Comparison of ENCODE assay signal across 25 cellular contexts in the genomic region with DNA sequence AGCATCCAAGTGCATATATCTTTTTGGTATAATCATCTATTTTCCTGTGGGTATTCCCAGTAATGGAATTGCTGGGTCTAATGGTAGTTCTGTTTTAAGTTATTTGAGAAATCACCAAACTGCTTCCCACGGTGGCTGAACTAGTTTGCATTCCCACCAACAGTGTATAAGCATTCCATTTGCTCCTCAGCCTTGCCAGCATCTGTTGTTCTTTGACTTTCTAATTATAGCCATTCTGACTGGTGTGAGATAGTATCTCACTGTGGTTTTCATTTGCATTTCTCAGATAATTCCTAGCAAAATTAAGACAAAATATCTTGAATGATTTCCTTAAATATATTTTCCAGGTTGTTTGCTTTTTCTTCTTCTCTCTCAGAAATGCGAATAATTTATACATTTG.
DNase-seq lines count a peak whose midpoint lies in the region; ATAC-seq and TF ChIP-seq lines count a peak whose summit lies in the region.
"Had no signal": no experiment of that assay in that cellular context is flagged by ENCODE, and none has a peak within 500 bp of the region (broad histone marks: within the 10 kb centered on the region; RNA-seq: fewer than 3 reads in every experiment).

No MANE protein-coding gene starts in this region.

- no peaks in the 10 kb centered on the region for H3K27me3 Mint-ChIP-seq in activated CD4-positive, alpha-beta memory T cell treated with anti-CD3 and anti-CD28 coated beads, Interleukin-2, amount 10 ng/mL, durations not matched to agents 7 days and 5 days
- H3K27me3 Mint-ChIP-seq: activated CD4-positive, alpha-beta T cell treated with anti-CD3 and anti-CD28 coated beads for 36 hours; progenitor cell of endocrine pancreas had no signal

- H3K4me1 Mint-ChIP-seq in activated CD4-positive, alpha-beta memory T cell treated with anti-CD3 and anti-CD28 coated beads, Interleukin-2, amount 10 ng/mL, durations not matched to agents 7 days and 5 days = no peaks in the 10 kb centered on the region
- H3K4me1 Mint-ChIP-seq: activated CD4-positive, alpha-beta T cell treated with anti-CD3 and anti-CD28 coated beads for 36 hours; CD14-positive monocyte had no signal

- H3K4me1 ChIP-seq in NT2/D1 (ENCODE audit: insufficient read depth, insufficient read length) = no peaks in the 10 kb centered on the region
- H3K4me1 ChIP-seq in PC-3 (ENCODE audit: insufficient read depth, low read length) = peaks cover 13% of the 10 kb centered on the region
- H3K4me1 ChIP-seq: adrenal gland, lower lobe of right lung, SJCRH30 had no signal

- H3K9me2 ChIP-seq in PC-3 (replicated peaks; ENCODE audit: low read length) = no peaks in the 10 kb centered on the region

- no peaks in the 10 kb centered on the region for H4K20me1 ChIP-seq in PC-3 (ENCODE audit: low read length)

- peaks cover 3% of the 10 kb centered on the region for H3K9me3 Mint-ChIP-seq in activated CD4-positive, alpha-beta memory T cell treated with anti-CD3 and anti-CD28 coated beads, Interleukin-2, amount 10 ng/mL, durations not matched to agents 7 days and 5 days
- H3K9me3 Mint-ChIP-seq: T-helper 1 cell treated with Interleukin-12 subunit alpha and Interleukin-12 subunit beta and Interleukin-4 antibody, amounts not matched to agents 30 μg/mL and 1 μg/mL, for 36 hours had no signal

- H3K4me3 Mint-ChIP-seq in activated CD4-positive, alpha-beta memory T cell treated with anti-CD3 and anti-CD28 coated beads, Interleukin-2, amount 10 ng/mL, durations not matched to agents 7 days and 5 days = no peak overlapping the region
- H3K4me3 Mint-ChIP-seq: activated CD4-positive, alpha-beta T cell treated with anti-CD3 and anti-CD28 coated beads for 36 hours; activated T-cell treated with anti-CD3 and anti-CD28 coated beads, Interleukin-2, amount 50 U/mL, for 4 hours; CD14-positive monocyte; T-helper 1 cell treated with Interleukin-12 subunit alpha and Interleukin-12 subunit beta and Interleukin-4 antibody, amounts not matched to agents 30 μg/mL and 1 μg/mL, for 36 hours had no signal

- no peaks in the 10 kb centered on the region for H3K79me2 ChIP-seq in PC-3 (ENCODE audit: low read length)

- no peak overlapping the region for H2AFZ ChIP-seq in PC-3 (ENCODE audit: low read length)

- no peaks in the 10 kb centered on the region for H3K9me3 ChIP-seq in NT2/D1 (ENCODE audit: insufficient read depth, low read length)
- no peaks in the 10 kb centered on the region for H3K9me3 ChIP-seq in PC-3 (ENCODE audit: low read length)
- H3K9me3 ChIP-seq: adrenal gland, lower lobe of right lung, MG63, SJCRH30 had no signal

- DNase-seq in EH (ENCODE audit: low read depth) = peak; percentile 89
- peak; percentile 25 for DNase-seq in NT2/D1 (ENCODE audit: low read depth, low spot score)
- DNase-seq in fibroblast of pulmonary artery (ENCODE audit: low read depth) = peak; percentile 21
- DNase-seq in retinal pigment epithelial cell (ENCODE audit: low read depth) = peak; percentile 58
- no peak for DNase-seq in activated CD4-positive, alpha-beta memory T cell treated with anti-CD3 and anti-CD28 coated beads, Interleukin-2, amount 10 ng/mL, durations not matched to agents 7 days and 5 days
- DNase-seq in PC-3 = no peak
- DNase-seq: activated CD4-positive, alpha-beta T cell treated with anti-CD3 and anti-CD28 coated beads for 36 hours; activated naive CD4-positive, alpha-beta T cell; activated T-cell treated with anti-CD3 and anti-CD28 coated beads, Interleukin-2, amount 50 U/mL, for 4 hours; adrenal gland; cortex of kidney; lower lobe of right lung; MG63; NCI-H1417 treated with DMSO at 0.1 percent for 48 hours; NCI-H2107; NCI-H510A treated with DMSO at 0.1 percent for 48 hours; NK-92 treated with Interleukin-12 subunit alpha and Interleukin-12 subunit beta, amount 100 ng/mL, for 24 hours; substantia nigra had no signal

- no peak overlapping the region for H3K27ac Mint-ChIP-seq in activated CD4-positive, alpha-beta memory T cell treated with anti-CD3 and anti-CD28 coated beads, Interleukin-2, amount 10 ng/mL, durations not matched to agents 7 days and 5 days
- H3K27ac Mint-ChIP-seq: activated CD4-positive, alpha-beta T cell treated with anti-CD3 and anti-CD28 coated beads for 36 hours; CD14-positive monocyte; progenitor cell of endocrine pancreas; T-helper 1 cell treated with Interleukin-12 subunit alpha and Interleukin-12 subunit beta and Interleukin-4 antibody, amounts not matched to agents 30 μg/mL and 1 μg/mL, for 36 hours had no signal

- H3K9ac ChIP-seq in NT2/D1 (ENCODE audit: insufficient read length, low read depth) = no peak overlapping the region
- no peak overlapping the region for H3K9ac ChIP-seq in PC-3 (ENCODE audit: low read length)

- H3K27ac ChIP-seq in PC-3 (ENCODE audit: low read length) = no peak overlapping the region
- H3K27ac ChIP-seq: adrenal gland, lower lobe of right lung, SJCRH30 had no signal

- CTCF ChIA-PET in activated CD4-positive, alpha-beta memory T cell treated with anti-CD3 and anti-CD28 coated beads, Interleukin-2, amount 10 ng/mL, durations not matched to agents 7 days and 5 days (lab: Charles Lee) = no interaction called here
- CTCF ChIA-PET in PC-3 (lab: Charles Lee) = no interaction called here

- no TSS peak for BruUV-seq in PC-3 (replicated peaks; lab: Mats Ljungman, UMichigan)

- no peaks in the 10 kb centered on the region for H3K36me3 Mint-ChIP-seq in activated CD4-positive, alpha-beta memory T cell treated with anti-CD3 and anti-CD28 coated beads, Interleukin-2, amount 10 ng/mL, durations not matched to agents 7 days and 5 days (ENCODE audit: low read depth)
- H3K36me3 Mint-ChIP-seq: CD14-positive monocyte had no signal

- no peak overlapping the region for H3K4me2 ChIP-seq in PC-3 (ENCODE audit: low read length)

- H3K4me3 ChIP-seq in NT2/D1 (ENCODE audit: insufficient read length, low read depth) (no peak overlapping the region), fibroblast of pulmonary artery (replicated peaks; ENCODE audit: low read depth, low read length) (no peak overlapping the region), retinal pigment epithelial cell (ENCODE audit: low read length) (no peak overlapping the region), PC-3 (ENCODE audit: low read length) (no peak overlapping the region)
- H3K4me3 ChIP-seq: adrenal gland, lower lobe of right lung, MG63, SJCRH30 had no signal

- POLR2A ChIA-PET in activated CD4-positive, alpha-beta memory T cell treated with anti-CD3 and anti-CD28 coated beads, Interleukin-2, amount 10 ng/mL, durations not matched to agents 7 days and 5 days (lab: Charles Lee) = no interaction called here
- POLR2A ChIA-PET in PC-3 (lab: Charles Lee; ENCODE audit: unreplicated experiment) = no interaction called here

- intact Hi-C loops in PC-3 (cut with micrococcal nuclease) = no loop called here

- ATAC-seq in HG02623 (IDR thresholded peaks at IDR 0.05; ENCODE audit: unreplicated experiment) = no peak
- ATAC-seq in PC-3 = no peak
- ATAC-seq: activated CD4-positive, alpha-beta T cell treated with anti-CD3 and anti-CD28 coated beads for 36 hours; activated T-cell treated with anti-CD3 and anti-CD28 coated beads, Interleukin-2, amount 50 U/mL, for 4 hours; esophagus mucosa; lower lobe of right lung; Panc1 had no signal

- no peaks in the 10 kb centered on the region for H3F3A ChIP-seq in PC-3 (ENCODE audit: low read length, unreplicated experiment)

- H3K36me3 ChIP-seq in NT2/D1 (ENCODE audit: insufficient read depth, insufficient read length, low read length) = no peaks in the 10 kb centered on the region
- H3K36me3 ChIP-seq in PC-3 (ENCODE audit: low read depth, low read length) = no peaks in the 10 kb centered on the region
- H3K36me3 ChIP-seq: adrenal gland, lower lobe of right lung, MG63, SJCRH30 had no signal

- TF ChIP-seq CTCF in fibroblast of pulmonary artery (IDR thresholded peaks at IDR 0.05; ENCODE audit: low read length, missing control alignments) (no peak), retinal pigment epithelial cell (conservative IDR thresholded peaks at IDR 0.05; ENCODE audit: low read depth, low read length) (no peak), PC-3 (conservative IDR thresholded peaks at IDR 0.05; ENCODE audit: low read depth, low read length) (no peak)

- H3K27me3 ChIP-seq in NT2/D1 (ENCODE audit: insufficient read depth, insufficient read length) = no peaks in the 10 kb centered on the region
- no peaks in the 10 kb centered on the region for H3K27me3 ChIP-seq in PC-3 (ENCODE audit: low read length)
- H3K27me3 ChIP-seq: adrenal gland, MG63, SJCRH30 had no signal

Comparison
In these comparisons a context has a peak if more than half of its experiments do, and no peak if none do; other contexts are left out.
1. DNase-seq: peak in EH (single experiment), NT2/D1 (single experiment), fibroblast of pulmonary artery (single experiment) and retinal pigment epithelial cell (single experiment); none in activated CD4-positive, alpha-beta memory T cell treated with anti-CD3 and anti-CD28 coated beads, Interleukin-2, amount 10 ng/mL, durations not matched to agents 7 days and 5 days (single experiment) and PC-3 (single experiment).